Comparison of ENCODE assay signal across 9 cellular contexts in genomic region chr2:233422050-233422639, GRCh38.
DNase-seq lines count a peak whose midpoint lies in the region; ATAC-seq and TF ChIP-seq lines count a peak whose summit lies in the region.
"Had no signal": no experiment of that assay in that cellular context is flagged by ENCODE, and none has a peak within 500 bp of the region (broad histone marks: within the 10 kb centered on the region; RNA-seq: fewer than 3 reads in every experiment).

No MANE protein-coding gene starts in this region.

- H3K9me3 ChIP-seq in tibial artery = no peaks in the 10 kb centered on the region

- H3K27me3 Mint-ChIP-seq in activated CD4-positive, alpha-beta T cell treated with anti-CD3 and anti-CD28 coated beads, Interleukin-2, amount 10 ng/mL, durations not matched to agents 24 days and 14 days = peaks cover 2% of the 10 kb centered on the region
- H3K27me3 Mint-ChIP-seq: dendritic cell treated with granulocyte-macrophage colony-stimulating factor and Interleukin-4, amounts not matched to agents 40 ng/mL and 50 ng/mL, for 4 days had no signal

- intact Hi-C loops in activated CD4-positive, alpha-beta T cell treated with anti-CD3 and anti-CD28 coated beads, Interleukin-2, amount 10 ng/mL, durations not matched to agents 24 days and 14 days (cut with micrococcal nuclease) = no loop called here
- intact Hi-C loops in tibial artery (cut with DNase I; ENCODE audit: low total_unique reads) = no loop called here

- H3K9me3 Mint-ChIP-seq in activated CD4-positive, alpha-beta T cell treated with anti-CD3 and anti-CD28 coated beads, Interleukin-2, amount 10 ng/mL, durations not matched to agents 24 days and 14 days = peaks cover 12% of the 10 kb centered on the region

- peak overlapping the region; percentile 82 for H3K4me3 Mint-ChIP-seq in activated CD4-positive, alpha-beta T cell treated with anti-CD3 and anti-CD28 coated beads, Interleukin-2, amount 10 ng/mL, durations not matched to agents 24 days and 14 days
- H3K4me3 Mint-ChIP-seq: dendritic cell treated with granulocyte-macrophage colony-stimulating factor and Interleukin-4, amounts not matched to agents 40 ng/mL and 50 ng/mL, for 4 days had no signal

- no peaks in the 10 kb centered on the region for H3K27me3 ChIP-seq in tibial artery

- ATAC-seq in GM19463 (IDR thresholded peaks at IDR 0.05; ENCODE audit: unreplicated experiment) (peak; percentile 60), HG03521 (IDR thresholded peaks at IDR 0.05; ENCODE audit: unreplicated experiment) (peak; percentile 39)

- H3K27ac Mint-ChIP-seq in activated CD4-positive, alpha-beta T cell treated with anti-CD3 and anti-CD28 coated beads, Interleukin-2, amount 10 ng/mL, durations not matched to agents 24 days and 14 days = peak overlapping the region; percentile 91
- H3K27ac Mint-ChIP-seq: dendritic cell treated with granulocyte-macrophage colony-stimulating factor and Interleukin-4, amounts not matched to agents 40 ng/mL and 50 ng/mL, for 4 days had no signal

- peaks cover 44% of the 10 kb centered on the region for H3K36me3 Mint-ChIP-seq in activated CD4-positive, alpha-beta T cell treated with anti-CD3 and anti-CD28 coated beads, Interleukin-2, amount 10 ng/mL, durations not matched to agents 24 days and 14 days (ENCODE audit: low read depth)

- no peak for TF ChIP-seq CTCF in tibial artery (IDR thresholded peaks at IDR 0.05)

- peaks cover 4 to 66% (median 40%) of the 10 kb centered on the region in 4 donors for H3K4me1 ChIP-seq in tibial artery

- H3K4me3 ChIP-seq in tibial artery = peak overlapping the region in 1 of 2 donors; percentile 44

- peaks cover 81% of the 10 kb centered on the region for H3K4me1 Mint-ChIP-seq in activated CD4-positive, alpha-beta T cell treated with anti-CD3 and anti-CD28 coated beads, Interleukin-2, amount 10 ng/mL, durations not matched to agents 24 days and 14 days

- no peaks in the 10 kb centered on the region for H3K36me3 ChIP-seq in tibial artery

- H3K27ac ChIP-seq in tibial artery = peak overlapping the region; percentile 81 to 83

- DNase-seq in COLO668 (lab: John Stamatoyannopoulos, UW; ENCODE audit: unreplicated experiment) = peak; percentile 77
- DNase-seq in activated CD4-positive, alpha-beta T cell treated with anti-CD3 and anti-CD28 coated beads, Interleukin-2, amount 10 ng/mL, durations not matched to agents 24 days and 14 days = peak; percentile 91
- DNase-seq in iPS-NIHi11 (ENCODE audit: low spot score) = peak; percentile 61
- DNase-seq in tibial artery = peak in 1 of 2 donors; percentile 65
- no peak for DNase-seq in kidney glomerular epithelial cell (lab: John Stamatoyannopoulos, UW)
- DNase-seq in NOMO-1 (lab: John Stamatoyannopoulos, UW; ENCODE audit: unreplicated experiment in 2 of 2) = no peak

Comparison
In these comparisons a context has a peak if more than half of its experiments do, and no peak if none do; other contexts are left out.
1. DNase-seq: peak in COLO668 (single experiment), activated CD4-positive, alpha-beta T cell treated with anti-CD3 and anti-CD28 coated beads, Interleukin-2, amount 10 ng/mL, durations not matched to agents 24 days and 14 days (single experiment) and iPS-NIHi11 (single experiment); none in kidney glomerular epithelial cell (single experiment) and NOMO-1 (0 of 2).